ENCODE assay signal across 1 cellular context in the genomic region with DNA sequence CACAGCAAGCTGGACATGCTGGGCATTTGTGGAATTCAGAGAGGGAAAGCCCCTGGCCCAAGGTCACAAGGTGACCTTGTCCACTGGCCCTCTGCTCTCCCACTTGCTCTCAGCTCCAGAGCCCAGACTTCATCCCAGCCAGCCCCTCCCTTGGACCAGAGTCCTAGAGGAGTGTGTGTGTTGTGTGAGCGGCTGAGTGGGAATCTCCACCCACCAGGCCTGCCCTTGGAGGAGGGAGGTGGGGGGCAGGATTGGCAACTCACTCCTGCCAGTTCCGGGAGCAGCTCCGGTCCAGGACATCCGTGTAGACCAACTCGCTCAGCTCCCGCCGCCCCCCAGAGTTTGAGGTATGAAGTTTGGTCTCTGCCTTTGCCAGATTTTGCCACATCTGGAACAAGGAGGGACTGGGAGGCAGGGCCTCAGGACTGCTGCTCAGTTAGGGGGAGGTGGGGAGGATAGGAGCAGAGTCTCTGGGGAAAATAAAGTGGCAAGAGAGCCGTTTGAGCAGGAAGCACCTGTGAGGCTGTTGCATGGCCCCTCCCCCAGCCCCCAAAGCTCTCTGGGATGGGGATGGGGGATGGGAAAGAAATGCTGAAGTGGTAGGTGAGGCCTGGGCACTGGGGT.
TF ChIP-seq lines count a peak whose summit lies in the region.

No MANE protein-coding gene starts in this region.

TF ChIP-seq in HepG2, 621 proteins besides CTCF, POLR2A, EP300 and RAD21 (continued from another document and continues in another):
- TF ChIP-seq, protein P1, sequence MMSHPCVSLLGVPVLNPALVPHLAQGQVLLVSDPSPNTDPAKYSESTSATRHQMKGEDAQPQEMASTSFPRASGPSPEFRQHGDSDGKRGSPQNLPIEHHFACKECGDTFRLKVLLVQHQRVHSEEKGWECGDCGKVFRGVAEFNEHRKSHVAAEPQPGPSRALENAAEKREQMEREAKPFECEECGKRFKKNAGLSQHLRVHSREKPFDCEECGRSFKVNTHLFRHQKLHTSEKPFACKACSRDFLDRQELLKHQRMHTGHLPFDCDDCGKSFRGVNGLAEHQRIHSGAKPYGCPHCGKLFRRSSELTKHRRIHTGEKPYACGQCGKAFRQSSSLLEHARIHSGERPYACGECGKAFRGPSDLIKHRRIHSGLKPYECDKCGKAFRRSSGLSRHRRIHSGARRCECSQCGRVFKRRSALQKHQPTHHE (CRISPR knock-in tag; IDR thresholded peaks at IDR 0.05; ENCODE audit: borderline replicate concordance): no peak
- TF ChIP-seq ISX (CRISPR knock-in tag; conservative IDR thresholded peaks at IDR 0.05): no peak
- TF ChIP-seq ZNF143 (CRISPR knock-in tag; IDR thresholded peaks at IDR 0.05): peak; percentile 14; the same call in 1 of the 2 replicates
- TF ChIP-seq, protein P2, sequence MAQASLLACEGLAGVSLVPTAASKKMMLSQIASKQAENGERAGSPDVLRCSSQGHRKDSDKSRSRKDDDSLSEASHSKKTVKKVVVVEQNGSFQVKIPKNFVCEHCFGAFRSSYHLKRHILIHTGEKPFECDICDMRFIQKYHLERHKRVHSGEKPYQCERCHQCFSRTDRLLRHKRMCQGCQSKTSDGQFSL (CRISPR knock-in tag; IDR thresholded peaks at IDR 0.05): no peak
- TF ChIP-seq ZNF704 (CRISPR knock-in tag; IDR thresholded peaks at IDR 0.05; ENCODE audit: borderline replicate concordance): no peak
- peak; percentile 58 for TF ChIP-seq ZFX (CRISPR knock-in tag; IDR thresholded peaks at IDR 0.05; ENCODE audit: low read depth)
- TF ChIP-seq TAF1 (CRISPR knock-in tag; IDR thresholded peaks at IDR 0.05): no peak
- no peak for TF ChIP-seq SNRNP70 (IDR thresholded peaks at IDR 0.05; ENCODE audit: low read depth, low read length)
- no peak for TF ChIP-seq TRAFD1 (CRISPR knock-in tag; IDR thresholded peaks at IDR 0.05; ENCODE audit: borderline replicate concordance)
- no peak for TF ChIP-seq FOXA1 (IDR thresholded peaks at IDR 0.05)
- no peak for TF ChIP-seq FOXA1 (CRISPR knock-in tag; IDR thresholded peaks at IDR 0.05)
- no peak for TF ChIP-seq ZNF331 (CRISPR knock-in tag; IDR thresholded peaks at IDR 0.05)
- TF ChIP-seq POGZ (CRISPR knock-in tag; IDR thresholded peaks at IDR 0.05): 0 out of 2 replicates have a peak, but pooled peaks have one; percentile 53
- TF ChIP-seq, protein P3, sequence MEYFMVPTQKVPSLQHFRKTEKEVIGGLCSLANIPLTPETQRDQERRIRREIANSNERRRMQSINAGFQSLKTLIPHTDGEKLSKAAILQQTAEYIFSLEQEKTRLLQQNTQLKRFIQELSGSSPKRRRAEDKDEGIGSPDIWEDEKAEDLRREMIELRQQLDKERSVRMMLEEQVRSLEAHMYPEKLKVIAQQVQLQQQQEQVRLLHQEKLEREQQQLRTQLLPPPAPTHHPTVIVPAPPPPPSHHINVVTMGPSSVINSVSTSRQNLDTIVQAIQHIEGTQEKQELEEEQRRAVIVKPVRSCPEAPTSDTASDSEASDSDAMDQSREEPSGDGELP (IDR thresholded peaks at IDR 0.05; ENCODE audit: borderline replicate concordance, low read depth): peak; percentile 43; the same call in 1 of the 2 replicates
- TF ChIP-seq, protein P4, sequence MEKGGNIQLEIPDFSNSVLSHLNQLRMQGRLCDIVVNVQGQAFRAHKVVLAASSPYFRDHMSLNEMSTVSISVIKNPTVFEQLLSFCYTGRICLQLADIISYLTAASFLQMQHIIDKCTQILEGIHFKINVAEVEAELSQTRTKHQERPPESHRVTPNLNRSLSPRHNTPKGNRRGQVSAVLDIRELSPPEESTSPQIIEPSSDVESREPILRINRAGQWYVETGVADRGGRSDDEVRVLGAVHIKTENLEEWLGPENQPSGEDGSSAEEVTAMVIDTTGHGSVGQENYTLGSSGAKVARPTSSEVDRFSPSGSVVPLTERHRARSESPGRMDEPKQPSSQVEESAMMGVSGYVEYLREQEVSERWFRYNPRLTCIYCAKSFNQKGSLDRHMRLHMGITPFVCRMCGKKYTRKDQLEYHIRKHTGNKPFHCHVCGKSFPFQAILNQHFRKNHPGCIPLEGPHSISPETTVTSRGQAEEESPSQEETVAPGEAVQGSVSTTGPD (CRISPR knock-in tag; IDR thresholded peaks at IDR 0.05): peak; percentile 96
- no peak for TF ChIP-seq TCF7L2 (IDR thresholded peaks at IDR 0.05; ENCODE audit: low read depth, low read length)
- TF ChIP-seq RARG (CRISPR knock-in tag; IDR thresholded peaks at IDR 0.05; ENCODE audit: low read depth): no peak
- 0 out of 2 replicates have a peak, but pooled peaks have one; percentile 35 for TF ChIP-seq NFKBIZ (CRISPR knock-in tag; IDR thresholded peaks at IDR 0.05)
- TF ChIP-seq ZBTB42 (CRISPR knock-in tag; IDR thresholded peaks at IDR 0.05): 0 out of 2 replicates have a peak, but pooled peaks have one; percentile 73
- peak; percentile 22 for TF ChIP-seq ZNF781 (CRISPR knock-in tag; IDR thresholded peaks at IDR 0.05; ENCODE audit: borderline replicate concordance, not compliant biosample characterization)
- TF ChIP-seq HHEX (CRISPR knock-in tag; IDR thresholded peaks at IDR 0.05): no peak
- TF ChIP-seq, protein P5, sequence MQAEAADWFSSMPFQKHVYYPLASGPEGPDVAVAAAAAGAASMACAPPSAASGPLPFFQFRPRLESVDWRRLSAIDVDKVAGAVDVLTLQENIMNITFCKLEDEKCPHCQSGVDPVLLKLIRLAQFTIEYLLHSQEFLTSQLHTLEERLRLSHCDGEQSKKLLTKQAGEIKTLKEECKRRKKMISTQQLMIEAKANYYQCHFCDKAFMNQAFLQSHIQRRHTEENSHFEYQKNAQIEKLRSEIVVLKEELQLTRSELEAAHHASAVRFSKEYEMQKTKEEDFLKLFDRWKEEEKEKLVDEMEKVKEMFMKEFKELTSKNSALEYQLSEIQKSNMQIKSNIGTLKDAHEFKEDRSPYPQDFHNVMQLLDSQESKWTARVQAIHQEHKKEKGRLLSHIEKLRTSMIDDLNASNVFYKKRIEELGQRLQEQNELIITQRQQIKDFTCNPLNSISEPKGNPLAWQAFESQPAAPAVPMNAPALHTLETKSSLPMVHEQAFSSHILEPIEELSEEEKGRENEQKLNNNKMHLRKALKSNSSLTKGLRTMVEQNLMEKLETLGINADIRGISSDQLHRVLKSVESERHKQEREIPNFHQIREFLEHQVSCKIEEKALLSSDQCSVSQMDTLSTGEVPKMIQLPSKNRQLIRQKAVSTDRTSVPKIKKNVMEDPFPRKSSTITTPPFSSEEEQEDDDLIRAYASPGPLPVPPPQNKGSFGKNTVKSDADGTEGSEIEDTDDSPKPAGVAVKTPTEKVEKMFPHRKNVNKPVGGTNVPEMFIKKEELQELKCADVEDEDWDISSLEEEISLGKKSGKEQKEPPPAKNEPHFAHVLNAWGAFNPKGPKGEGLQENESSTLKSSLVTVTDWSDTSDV (CRISPR knock-in tag; IDR thresholded peaks at IDR 0.05): no peak
- no peak for TF ChIP-seq ZNF34 (CRISPR knock-in tag; IDR thresholded peaks at IDR 0.05; ENCODE audit: borderline replicate concordance)
- TF ChIP-seq FOXK1 (CRISPR knock-in tag; IDR thresholded peaks at IDR 0.05; ENCODE audit: borderline replicate concordance, low read depth): no peak
- TF ChIP-seq SALL1 (CRISPR knock-in tag; IDR thresholded peaks at IDR 0.05): peak; percentile 71; the same call in 1 of the 2 replicates
- TF ChIP-seq KAT8 (CRISPR knock-in tag; IDR thresholded peaks at IDR 0.05): peak; percentile 34; the same call in 1 of the 2 replicates
- TF ChIP-seq SRSF9 (IDR thresholded peaks at IDR 0.05; ENCODE audit: borderline replicate concordance, insufficient read depth, low read depth, low read length, poor library complexity, severe bottlenecking): no peak
- TF ChIP-seq SIX1 (CRISPR knock-in tag; IDR thresholded peaks at IDR 0.05; ENCODE audit: borderline replicate concordance): no peak
- no peak for TF ChIP-seq DBP (CRISPR knock-in tag; IDR thresholded peaks at IDR 0.05; ENCODE audit: not compliant biosample characterization)
- no peak for TF ChIP-seq THYN1 (CRISPR knock-in tag; IDR thresholded peaks at IDR 0.05; ENCODE audit: borderline replicate concordance, low read depth)
- 0 out of 2 replicates have a peak, but pooled peaks have one; percentile 29 for TF ChIP-seq MIER2 (CRISPR knock-in tag; IDR thresholded peaks at IDR 0.05)
- TF ChIP-seq RFX5 (IDR thresholded peaks at IDR 0.05; ENCODE audit: low read depth, low read length): no peak
- TF ChIP-seq ZNF788 (CRISPR knock-in tag; IDR thresholded peaks at IDR 0.05; ENCODE audit: borderline replicate concordance): peak; percentile 78; the same call in 1 of the 2 replicates
- TF ChIP-seq KDM2A (CRISPR knock-in tag; IDR thresholded peaks at IDR 0.05; ENCODE audit: borderline replicate concordance, low read depth): peak; percentile 56; the same call in 1 of the 2 replicates
- TF ChIP-seq GATAD2A (CRISPR knock-in tag; IDR thresholded peaks at IDR 0.05): peak; percentile 57; the same call in 1 of the 2 replicates
- 0 out of 2 replicates have a peak, but pooled peaks have one; percentile 17 for TF ChIP-seq ZNF574 (CRISPR knock-in tag; IDR thresholded peaks at IDR 0.05)
- peak; percentile 20; the same call in 1 of the 2 replicates for TF ChIP-seq KDM4B (CRISPR knock-in tag; IDR thresholded peaks at IDR 0.05)
- peak; percentile 87 for TF ChIP-seq MTA1 (CRISPR knock-in tag; IDR thresholded peaks at IDR 0.05; ENCODE audit: borderline replicate concordance)
- no peak for TF ChIP-seq ZNF496 (CRISPR knock-in tag; IDR thresholded peaks at IDR 0.05; ENCODE audit: insufficient replicate concordance)
- TF ChIP-seq SNAPC5 (CRISPR knock-in tag; IDR thresholded peaks at IDR 0.05; ENCODE audit: borderline replicate concordance): no peak
- no peak for TF ChIP-seq NFATC3 (CRISPR knock-in tag; IDR thresholded peaks at IDR 0.05)
